Comparison of ENCODE assay signal across 19 cellular contexts in genomic region chr2:29326926-29327325, GRCh38.
A peak's percentile ranks its signal among the peaks of the same experiment; 100 is the strongest.
DNase-seq lines count a peak whose midpoint lies in the region; ATAC-seq and TF ChIP-seq lines count a peak whose summit lies in the region.
"Had no signal": no experiment of that assay in that cellular context is flagged by ENCODE, and none has a peak within 500 bp of the region (broad histone marks: within the 10 kb centered on the region; RNA-seq: fewer than 3 reads in every experiment).

No MANE protein-coding gene starts in this region.

- TF ChIP-seq CTCF in astrocyte of the spinal cord (IDR thresholded peaks at IDR 0.05; ENCODE audit: low read depth, low read length) (no peak), coronary artery (IDR thresholded peaks at IDR 0.05) (no peak)

- peak; percentile 70 for DNase-seq in DMS79 treated with DMSO at 0.1 percent for 48 hours (lab: John Stamatoyannopoulos, UW)
- DNase-seq in NCI-H446 (lab: John Stamatoyannopoulos, UW), result peak; percentile 59 to 77
- DNase-seq in astrocyte of the spinal cord (ENCODE audit: low read depth, low spot score), result peak; percentile 67
- peak; percentile 32 for DNase-seq in occipital lobe (lab: John Stamatoyannopoulos, UW)
- no peak for DNase-seq in H7
- no peak for DNase-seq in coronary artery (ENCODE audit: low spot score)
- no peak for DNase-seq in DMS 273 (lab: John Stamatoyannopoulos, UW; ENCODE audit: unreplicated experiment)
- DNase-seq: BE2C, DND-41, GOT3, NCI-H1105, NCI-H2081, SJCRH30, T-helper 1 cell had no signal

- H3K4me3 ChIP-seq in astrocyte of the spinal cord (ENCODE audit: low read depth, low read length) (no peak overlapping the region), H7 (ENCODE audit: insufficient read depth, low read depth, low read length) (no peak overlapping the region), coronary artery (no peak overlapping the region)
- H3K4me3 ChIP-seq: A549, K562, SJCRH30 had no signal

- H3K36me3 ChIP-seq in H7 (replicated peaks; ENCODE audit: control insufficient read depth, insufficient read depth, low read length), result no peaks in the 10 kb centered on the region
- H3K36me3 ChIP-seq: BE2C, SJCRH30 had no signal

- in situ Hi-C loops in astrocyte of the spinal cord (cut with HindIII; ENCODE audit: low sequenced_read_pairs), result no loop called here

- no peaks in the 10 kb centered on the region for H3K27me3 ChIP-seq in H7 (ENCODE audit: control insufficient read depth, insufficient read depth, low read length)
- H3K27me3 ChIP-seq: BE2C, SJCRH30 had no signal

- no peak overlapping the region for H3K27ac ChIP-seq in coronary artery
- H3K27ac ChIP-seq: A549, SJCRH30 had no signal

- no peak for ATAC-seq in GM19452 (IDR thresholded peaks at IDR 0.05; ENCODE audit: unreplicated experiment)
- ATAC-seq: A549, HepG2, K562, Panc1 had no signal

Comparison
In these comparisons a context has a peak if more than half of its experiments do, and no peak if none do; other contexts are left out.
1. DNase-seq: peak in DMS79 treated with DMSO at 0.1 percent for 48 hours (single experiment), NCI-H446 (2 of 2), astrocyte of the spinal cord (single experiment) and occipital lobe (single experiment); none in H7 (single experiment), coronary artery (single experiment) and DMS 273 (single experiment).